Comparison of ENCODE assay signal across 10 cellular contexts in genomic region chr19:45164577-45165335, GRCh38. TPM values are rescaled to one million over a fixed set of nuclear protein-coding genes. Genes with fewer than 3 reads are reported as not detected.
DNase-seq lines count a peak whose midpoint lies in the region; ATAC-seq, FAIRE-seq and TF ChIP-seq lines count a peak whose summit lies in the region.
"Had no signal": no experiment of that assay in that cellular context is flagged by ENCODE, and none has a peak within 500 bp of the region (broad histone marks: within the 10 kb centered on the region; RNA-seq: fewer than 3 reads in every experiment).

No MANE protein-coding gene starts in this region.

- H3K36me3 ChIP-seq in CD4-positive, CD25-positive, alpha-beta regulatory T cell (ENCODE audit: control insufficient read depth, insufficient read depth, low read length) = no peaks in the 10 kb centered on the region
- no peaks in the 10 kb centered on the region for H3K36me3 ChIP-seq in small intestine (ENCODE audit: control insufficient read depth in 2 of 2, insufficient read depth in 2 of 2, low read length in 2 of 2)
- H3K36me3 ChIP-seq: HAP-1, thoracic aorta had no signal

- peak; percentile 34 for TF ChIP-seq CTCF in foreskin keratinocyte (conservative IDR thresholded peaks at IDR 0.05)

- DNase-seq in CD4-positive, CD25-positive, alpha-beta regulatory T cell = peak; percentile 17 to 61 (median 17)
- DNase-seq in activated CD4-positive, alpha-beta memory T cell treated with anti-CD3 and anti-CD28 coated beads for 36 hours = peak; percentile 86
- DNase-seq in foreskin keratinocyte = peak; percentile 44 to 62
- peak; percentile 53 for DNase-seq in small intestine

- H3K4me1 ChIP-seq in CD4-positive, CD25-positive, alpha-beta regulatory T cell (ENCODE audit: control insufficient read depth, insufficient read depth, low read length, poor library complexity, severe bottlenecking) = peaks cover 19% of the 10 kb centered on the region
- H3K4me1 ChIP-seq in foreskin keratinocyte = no peaks in the 10 kb centered on the region
- no peaks in the 10 kb centered on the region for H3K4me1 ChIP-seq in small intestine (ENCODE audit: control insufficient read depth in 2 of 2, insufficient read depth in 1 of 2, low read depth in 1 of 2, low read length in 1 of 2)

- no peaks in the 10 kb centered on the region for H3K27me3 Mint-ChIP-seq in CD4-positive, CD25-positive, alpha-beta regulatory T cell
- H3K27me3 Mint-ChIP-seq in activated CD4-positive, alpha-beta memory T cell treated with anti-CD3 and anti-CD28 coated beads for 36 hours = no peaks in the 10 kb centered on the region

- intact Hi-C loops in activated CD4-positive, alpha-beta memory T cell treated with anti-CD3 and anti-CD28 coated beads for 36 hours (cut with micrococcal nuclease) = no loop called here

- H3K27me3 ChIP-seq in CD4-positive, CD25-positive, alpha-beta regulatory T cell (ENCODE audit: control insufficient read depth, insufficient read depth, low read length) = no peaks in the 10 kb centered on the region
- peaks cover 7% of the 10 kb centered on the region for H3K27me3 ChIP-seq in foreskin keratinocyte
- peaks cover 0 to 2% of the 10 kb centered on the region in 2 donors for H3K27me3 ChIP-seq in small intestine (ENCODE audit: control insufficient read depth in 2 of 2, insufficient read depth in 2 of 2, low read length in 2 of 2)

- H3K36me3 Mint-ChIP-seq in CD4-positive, CD25-positive, alpha-beta regulatory T cell = no peaks in the 10 kb centered on the region
- H3K36me3 Mint-ChIP-seq in activated CD4-positive, alpha-beta memory T cell treated with anti-CD3 and anti-CD28 coated beads for 36 hours = no peaks in the 10 kb centered on the region

- H3K4me1 Mint-ChIP-seq in CD4-positive, CD25-positive, alpha-beta regulatory T cell = peaks cover 0 to 36% (median 14%) of the 10 kb centered on the region in 4 donors
- peaks cover 21% of the 10 kb centered on the region for H3K4me1 Mint-ChIP-seq in activated CD4-positive, alpha-beta memory T cell treated with anti-CD3 and anti-CD28 coated beads for 36 hours (ENCODE audit: low read depth)

- CTCF ChIA-PET in activated CD4-positive, alpha-beta memory T cell treated with anti-CD3 and anti-CD28 coated beads for 36 hours (lab: Charles Lee) = interaction anchor here (0.8 to 1.8 kb wide), 6 partner anchors 10 to 38 kb away, joined by 3 to 8 read pairs (median 6); partner anchors contain the start of genes BLOC1S3 and TRAPPC6A

- peak overlapping the region; percentile 63 for H3K27ac ChIP-seq in CD4-positive, CD25-positive, alpha-beta regulatory T cell (ENCODE audit: insufficient read depth, low read length, poor library complexity, severe bottlenecking)
- no peak overlapping the region for H3K27ac ChIP-seq in foreskin keratinocyte
- no peak overlapping the region for H3K27ac ChIP-seq in small intestine (ENCODE audit: low read depth in 1 of 2, low read length in 1 of 2)
- H3K27ac ChIP-seq: thoracic aorta had no signal

- H3K4me3 ChIP-seq in CD4-positive, CD25-positive, alpha-beta regulatory T cell (ENCODE audit: low read depth, low read length) = no peak overlapping the region
- no peak overlapping the region for H3K4me3 ChIP-seq in small intestine (ENCODE audit: low read depth in 1 of 2, low read length in 2 of 2)
- H3K4me3 ChIP-seq: HAP-1, thoracic aorta had no signal

- H3K27ac Mint-ChIP-seq in CD4-positive, CD25-positive, alpha-beta regulatory T cell = peak overlapping the region in 1 of 3 donors; percentile 86
- H3K27ac Mint-ChIP-seq in activated CD4-positive, alpha-beta memory T cell treated with anti-CD3 and anti-CD28 coated beads for 36 hours = no peak overlapping the region

- no peaks in the 10 kb centered on the region for H3K9me3 ChIP-seq in CD4-positive, CD25-positive, alpha-beta regulatory T cell (ENCODE audit: control insufficient read depth in 2 of 2, low read length in 2 of 2)
- H3K9me3 ChIP-seq in small intestine (ENCODE audit: control insufficient read depth, low read depth) = no peaks in the 10 kb centered on the region
- H3K9me3 ChIP-seq: HAP-1, thoracic aorta had no signal

- H3K4me3 Mint-ChIP-seq in CD4-positive, CD25-positive, alpha-beta regulatory T cell = no peak overlapping the region
- no peak overlapping the region for H3K4me3 Mint-ChIP-seq in activated CD4-positive, alpha-beta memory T cell treated with anti-CD3 and anti-CD28 coated beads for 36 hours

- 22 to 32% (median 28%) methylated on average over 20 to 27 of the region's 27 CpGs for WGBS in small intestine, 3 donors

- TF ChIP-seq EP300 in Ishikawa (IDR thresholded peaks at IDR 0.05; ENCODE audit: borderline replicate concordance) = no peak

- no peak for FAIRE-seq in small intestine (lab: Jason Lieb, UNC)

- POLR2A ChIA-PET in activated CD4-positive, alpha-beta memory T cell treated with anti-CD3 and anti-CD28 coated beads for 36 hours (lab: Charles Lee) = interaction anchor here (0.5 to 2.3 kb wide), 7 partner anchors 8 to 1640 kb away, joined by 3 to 15 read pairs (median 3); partner anchors contain the start of genes BLOC1S3 and TRAPPC6A

- no peaks in the 10 kb centered on the region for H3K9me3 Mint-ChIP-seq in CD4-positive, CD25-positive, alpha-beta regulatory T cell
- H3K9me3 Mint-ChIP-seq in activated CD4-positive, alpha-beta memory T cell treated with anti-CD3 and anti-CD28 coated beads for 36 hours = no peaks in the 10 kb centered on the region

- peak; percentile 58 to 62 for ATAC-seq in CD4-positive, CD25-positive, alpha-beta regulatory T cell (ENCODE audit: low read depth in 2 of 2)
- peak; percentile 84 for ATAC-seq in GM19452 (IDR thresholded peaks at IDR 0.05; ENCODE audit: unreplicated experiment)
- peak; percentile 61 for ATAC-seq in foreskin keratinocyte
- no peak for ATAC-seq in GM18873 (IDR thresholded peaks at IDR 0.05; ENCODE audit: low FRiP score, unreplicated experiment)
- ATAC-seq in SK-N-SH treated with all-trans-retinoic acid at 6 μM for 48 hours = no peak

- 0 out of 2 replicates have a peak, but pooled peaks have one; percentile 2 for TF ChIP-seq RAD21 in Ishikawa (IDR thresholded peaks at IDR 0.05; ENCODE audit: low read depth)

TF ChIP-seq in Ishikawa, 13 proteins besides CTCF, POLR2A, EP300 and RAD21:
- TF ChIP-seq EGR1 (IDR thresholded peaks at IDR 0.05) (no peak), CREB1 (IDR thresholded peaks at IDR 0.05; ENCODE audit: low read depth) (no peak), MAX (IDR thresholded peaks at IDR 0.05) (peak; percentile 40; the same call in 1 of the 2 replicates), TEAD4 (IDR thresholded peaks at IDR 0.05) (no peak), CEBPB (IDR thresholded peaks at IDR 0.05) (no peak)

TF ChIP-seq in SK-N-SH treated with all-trans-retinoic acid at 6 μM for 48 hours, 23 proteins besides CTCF, POLR2A, EP300 and RAD21 (continues in another document):
- TF ChIP-seq ZFP30 (CRISPR knock-in tag; IDR thresholded peaks at IDR 0.05) (no peak), TOX (CRISPR knock-in tag; IDR thresholded peaks at IDR 0.05; ENCODE audit: borderline replicate concordance) (no peak), TCF4 (CRISPR knock-in tag; IDR thresholded peaks at IDR 0.05; ENCODE audit: borderline replicate concordance) (no peak), CSRNP3 (CRISPR knock-in tag; IDR thresholded peaks at IDR 0.05) (no peak), ISL1 (CRISPR knock-in tag; IDR thresholded peaks at IDR 0.05) (no peak), ZNF565 (CRISPR knock-in tag; conservative IDR thresholded peaks at IDR 0.05; ENCODE audit: low read depth) (no peak)

RNA-seq across cellular contexts. Expression of gene NKPD1, which starts 4.0 kb away (rescaled TPM):
- total RNA-seq in CD4-positive, CD25-positive, alpha-beta regulatory T cell = 0.72 TPM
- polyA plus RNA-seq in CD4-positive, CD25-positive, alpha-beta regulatory T cell = under 1 TPM; 0.05 to 0.28 (median 0.15) TPM
- under 1 TPM; 0.10 to 0.22 TPM for total RNA-seq in activated CD4-positive, alpha-beta memory T cell treated with anti-CD3 and anti-CD28 coated beads for 36 hours
- total RNA-seq in foreskin keratinocyte = 0.04 and 0.07 TPM in 2 replicates
- 0.03 TPM in 2 replicates for polyA plus RNA-seq in foreskin keratinocyte
- polyA plus RNA-seq in small intestine = under 1 TPM in 1 of 3 donors, not detected in 2; 0.09 TPM

RNA-seq across cellular contexts. Expression of gene TRAPPC6A, which starts 13.3 kb away (rescaled TPM):
- 54.7 TPM for total RNA-seq in CD4-positive, CD25-positive, alpha-beta regulatory T cell
- 100 to 1,000 TPM; 161 to 182 (median 171) TPM for polyA plus RNA-seq in CD4-positive, CD25-positive, alpha-beta regulatory T cell
- total RNA-seq in activated CD4-positive, alpha-beta memory T cell treated with anti-CD3 and anti-CD28 coated beads for 36 hours = 10 to 100 TPM; 35.1 to 39.9 TPM
- 3.8 and 4.6 TPM in 2 replicates for total RNA-seq in foreskin keratinocyte
- polyA plus RNA-seq in foreskin keratinocyte (6.9 and 7.8 TPM in 2 replicates), small intestine (10 to 100 TPM; 38.4 to 43.1 (median 40.3) TPM)

RNA-seq across cellular contexts. Expression of gene BLOC1S3, which starts 13.8 kb away (rescaled TPM):
- 22.9 TPM for total RNA-seq in CD4-positive, CD25-positive, alpha-beta regulatory T cell
- 10 to 100 TPM; 12.8 to 21.0 (median 17.4) TPM for polyA plus RNA-seq in CD4-positive, CD25-positive, alpha-beta regulatory T cell
- 10 to 100 TPM; 10.4 to 11.8 TPM for total RNA-seq in activated CD4-positive, alpha-beta memory T cell treated with anti-CD3 and anti-CD28 coated beads for 36 hours
- total RNA-seq in foreskin keratinocyte = 5.7 and 6.6 TPM in 2 replicates
- polyA plus RNA-seq in foreskin keratinocyte (7.4 and 8.8 TPM in 2 replicates), small intestine (1 to 10 TPM; 3.6 to 7.8 (median 4.9) TPM)

Comparison
In these comparisons a context has a peak if more than half of its experiments do, and no peak if none do; other contexts are left out.
1. ATAC-seq: peak in CD4-positive, CD25-positive, alpha-beta regulatory T cell (2 of 2), GM19452 (single experiment) and foreskin keratinocyte (single experiment); none in GM18873 (single experiment) and SK-N-SH treated with all-trans-retinoic acid at 6 μM for 48 hours (single experiment).
2. DNase-seq: peak in every context shown above with its lines; median percentile 86 in activated CD4-positive, alpha-beta memory T cell treated with anti-CD3 and anti-CD28 coated beads for 36 hours; 53 in foreskin keratinocyte; 53 in small intestine; 17 in CD4-positive, CD25-positive, alpha-beta regulatory T cell.